In the genomic region with DNA sequence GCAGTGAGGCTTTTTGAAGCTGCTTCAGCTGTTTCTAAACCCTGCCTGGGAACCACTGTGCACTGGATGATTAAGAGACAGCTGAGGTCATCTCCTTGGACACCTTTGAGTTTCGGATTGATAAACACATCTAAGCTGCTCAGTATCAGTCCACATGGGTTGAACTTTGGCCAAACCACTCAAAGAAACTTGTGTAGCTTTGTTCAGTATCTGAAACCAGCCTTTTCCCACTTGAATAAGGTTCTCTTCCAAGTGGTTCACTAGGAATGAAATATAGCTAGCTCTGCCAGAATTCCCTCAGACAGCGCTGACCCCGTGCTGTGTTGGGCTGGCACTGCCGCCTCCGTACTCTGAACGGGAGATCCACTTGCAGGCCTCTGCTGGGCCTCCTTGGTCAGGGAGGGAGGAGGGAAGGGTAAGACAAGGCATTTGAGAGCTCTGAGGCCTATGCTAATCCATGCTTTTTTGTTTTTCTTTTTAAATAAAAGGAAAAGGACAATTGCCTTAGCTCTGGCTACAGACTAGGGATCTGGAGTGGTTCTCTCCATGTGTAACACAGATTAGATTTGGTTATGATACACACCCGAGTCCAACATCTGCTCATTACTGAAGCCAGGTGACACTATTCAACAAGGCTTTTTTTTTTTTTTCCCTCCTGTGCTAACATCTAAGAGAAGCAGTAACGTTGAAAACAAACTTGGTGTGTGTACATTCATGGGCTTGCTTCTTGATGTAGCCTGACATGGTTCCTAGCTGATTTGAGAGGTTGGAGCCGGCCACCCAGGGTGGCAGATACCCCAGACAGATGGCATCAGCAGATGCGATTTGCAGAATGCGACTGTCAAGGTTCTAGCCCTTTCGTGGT, we compare ENCODE assay signal across 8 cellular contexts.
A peak's percentile ranks its signal among the peaks of the same experiment; 100 is the strongest.
DNase-seq lines count a peak whose midpoint lies in the region; ATAC-seq and TF ChIP-seq lines count a peak whose summit lies in the region.

No MANE protein-coding gene starts in this region.

- peak overlapping the region; percentile 62 for H3K27ac ChIP-seq in osteoblast (ENCODE audit: low read depth, low read length)

- no peak overlapping the region for H2AFZ ChIP-seq in osteoblast (ENCODE audit: low read length)

- no peaks in the 10 kb centered on the region for H3K27me3 ChIP-seq in osteoblast (ENCODE audit: insufficient read depth, low read length)

- H3K4me2 ChIP-seq in osteoblast (ENCODE audit: insufficient read depth, low read length): peak overlapping the region; percentile 62

- no peaks in the 10 kb centered on the region for H3K9me3 ChIP-seq in osteoblast (ENCODE audit: low read depth, low read length)

- DNase-seq in NCI-H1092 treated with DMSO at 0.1 percent for 48 hours (lab: John Stamatoyannopoulos, UW) (peak; percentile 16), NCI-H1092 (lab: John Stamatoyannopoulos, UW) (no peak), NCI-H146 (lab: John Stamatoyannopoulos, UW) (peak; percentile 66), epithelial cell of proximal tubule (ENCODE audit: low read depth) (peak; percentile 76), osteoblast (ENCODE audit: insufficient read length, low spot score, missing footprints) (peak; percentile 89), cortex of kidney (lab: John Stamatoyannopoulos, UW) (no peak), germinal center (ENCODE audit: low spot score) (no peak)

- H3K36me3 ChIP-seq in osteoblast (ENCODE audit: insufficient read depth, low read length): peaks cover 5% of the 10 kb centered on the region

- no peak for TF ChIP-seq CTCF in epithelial cell of proximal tubule (conservative IDR thresholded peaks at IDR 0.05; ENCODE audit: low read depth, low read length)
- TF ChIP-seq CTCF in osteoblast (IDR thresholded peaks at IDR 0.05; ENCODE audit: extremely low read depth, low read depth, low read length): no peak

- ATAC-seq in GM21717 (IDR thresholded peaks at IDR 0.05; ENCODE audit: unreplicated experiment): peak; percentile 69

- H3K4me3 ChIP-seq in epithelial cell of proximal tubule (ENCODE audit: low read depth, low read length) (no peak overlapping the region), osteoblast (ENCODE audit: insufficient read depth, low read length) (peak overlapping the region; percentile 13)

- H4K20me1 ChIP-seq in osteoblast (ENCODE audit: insufficient read depth, low read length): peaks cover 31% of the 10 kb centered on the region

- H3K79me2 ChIP-seq in osteoblast (ENCODE audit: insufficient read depth, low read length): peaks cover 54% of the 10 kb centered on the region

- H3K4me1 ChIP-seq in osteoblast (ENCODE audit: insufficient read depth, low read length): peaks cover 20% of the 10 kb centered on the region

Comparison
In these comparisons a context has a peak if more than half of its experiments do, and no peak if none do; other contexts are left out.
1. DNase-seq: peak in NCI-H1092 treated with DMSO at 0.1 percent for 48 hours (single experiment), NCI-H146 (single experiment), epithelial cell of proximal tubule (single experiment) and osteoblast (single experiment); none in NCI-H1092 (single experiment), cortex of kidney (single experiment) and germinal center (single experiment).